In the genomic region with DNA sequence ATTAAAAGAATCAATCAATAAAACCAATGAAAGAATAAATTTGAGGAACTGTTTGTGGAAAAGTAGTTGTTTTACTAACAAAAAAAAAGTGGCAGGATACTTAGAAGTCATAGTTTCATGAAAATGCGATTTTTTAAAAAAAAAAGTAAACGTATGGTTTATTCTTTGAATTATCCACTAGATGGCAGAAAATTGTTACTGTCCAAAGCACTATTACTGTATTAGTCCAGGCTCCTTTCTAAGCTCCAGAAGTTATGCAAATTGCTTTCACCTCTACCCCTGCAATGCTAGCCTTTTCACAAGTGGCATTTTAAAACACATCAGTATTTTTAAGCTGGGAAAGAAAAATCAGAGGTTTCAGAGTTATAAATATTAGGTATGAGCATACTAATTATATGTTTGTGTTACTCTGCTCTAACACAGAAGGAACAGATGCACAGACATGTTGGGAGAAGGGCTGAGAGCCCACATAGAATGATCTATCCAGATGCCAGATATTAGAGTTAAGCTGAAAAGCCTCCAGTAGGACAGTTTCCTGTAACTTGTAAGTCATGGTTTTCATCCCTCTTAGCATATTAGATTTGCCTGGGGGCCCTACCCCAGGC, we compare ENCODE assay signal across 8 cellular contexts.
DNase-seq lines count a peak whose midpoint lies in the region; ATAC-seq and TF ChIP-seq lines count a peak whose summit lies in the region.

No MANE protein-coding gene starts in this region.

- no peaks in the 10 kb centered on the region for H3K4me1 ChIP-seq in upper lobe of left lung

- ATAC-seq in GM21447 (IDR thresholded peaks at IDR 0.05; ENCODE audit: unreplicated experiment) (peak; percentile 94), HG03558 (IDR thresholded peaks at IDR 0.05; ENCODE audit: extremely low read depth, unreplicated experiment) (peak; percentile 83), naive B cell (ENCODE audit: low read depth in 2 of 2) (peak; percentile 65 to 67), upper lobe of left lung (ENCODE audit: low FRiP score in 2 of 2) (no peak)

- DNase-seq in GM06990 (ENCODE audit: extremely low read depth, insufficient read length) (no peak), NCI-H82 treated with DMSO at 0.1 percent for 48 hours (lab: John Stamatoyannopoulos, UW; ENCODE audit: unreplicated experiment) (peak; percentile 85), choroid plexus epithelial cell (ENCODE audit: low read depth) (peak; percentile 77), naive B cell (peak; percentile 10), upper lobe of left lung (no peak), KG1 (lab: John Stamatoyannopoulos, UW) (no peak)

- H3K4me3 ChIP-seq in GM06990 (replicated peaks; ENCODE audit: low read depth, low read length) (no peak overlapping the region), choroid plexus epithelial cell (ENCODE audit: low read depth, low read length) (no peak overlapping the region), upper lobe of left lung (no peak overlapping the region)

- H3K27ac ChIP-seq in upper lobe of left lung, result no peak overlapping the region

- H3K27me3 ChIP-seq in GM06990 (replicated peaks; ENCODE audit: control insufficient read depth, insufficient read depth, low read length) (no peaks in the 10 kb centered on the region), upper lobe of left lung (no peaks in the 10 kb centered on the region)

- no peaks in the 10 kb centered on the region for H3K9me3 Mint-ChIP-seq in naive B cell

- no peaks in the 10 kb centered on the region for H3K36me3 Mint-ChIP-seq in naive B cell

- whole genome bisulfite sequencing in upper lobe of left lung, 2 donors, result 7 to 8% methylated on average over 2 of the region's 2 CpGs

- no peak for TF ChIP-seq POLR2A in upper lobe of left lung (IDR thresholded peaks at IDR 0.05)

- H3K4me3 Mint-ChIP-seq in naive B cell, result no peak overlapping the region

- TF ChIP-seq CTCF in GM06990 (IDR thresholded peaks at IDR 0.05; ENCODE audit: insufficient read depth, low read length, poor library complexity, severe bottlenecking), result peak; percentile 38
- TF ChIP-seq CTCF in choroid plexus epithelial cell (conservative IDR thresholded peaks at IDR 0.05; ENCODE audit: low read depth, low read length), result peak; percentile 50
- TF ChIP-seq CTCF in upper lobe of left lung (IDR thresholded peaks at IDR 0.05), result peak in 3 of 6 experiments; percentile 25 to 32 (median 28)

- H3K27me3 Mint-ChIP-seq in naive B cell, result peaks cover 9 to 18% (median 14%) of the 10 kb centered on the region in 3 donors

- peaks cover 5 to 9% (median 6%) of the 10 kb centered on the region in 3 donors for H3K4me1 Mint-ChIP-seq in naive B cell

- no peak overlapping the region for H3K27ac Mint-ChIP-seq in naive B cell

- H3K36me3 ChIP-seq in GM06990 (ENCODE audit: control insufficient read depth, insufficient read depth, low read length) (no peaks in the 10 kb centered on the region), upper lobe of left lung (no peaks in the 10 kb centered on the region)

- no peak for TF ChIP-seq EP300 in upper lobe of left lung (IDR thresholded peaks at IDR 0.05)

- H3K9me3 ChIP-seq in upper lobe of left lung, result no peaks in the 10 kb centered on the region

Comparison
In these comparisons a context has a peak if more than half of its experiments do, and no peak if none do; other contexts are left out.
1. DNase-seq: peak in NCI-H82 treated with DMSO at 0.1 percent for 48 hours (single experiment), choroid plexus epithelial cell (single experiment) and naive B cell (single experiment); none in GM06990 (single experiment), upper lobe of left lung (0 of 2) and KG1 (single experiment).
2. ATAC-seq: peak in GM21447 (single experiment), HG03558 (single experiment) and naive B cell (2 of 2); none in upper lobe of left lung (0 of 2).